Comparison of ENCODE assay signal across 8 cellular contexts in the genomic region with DNA sequence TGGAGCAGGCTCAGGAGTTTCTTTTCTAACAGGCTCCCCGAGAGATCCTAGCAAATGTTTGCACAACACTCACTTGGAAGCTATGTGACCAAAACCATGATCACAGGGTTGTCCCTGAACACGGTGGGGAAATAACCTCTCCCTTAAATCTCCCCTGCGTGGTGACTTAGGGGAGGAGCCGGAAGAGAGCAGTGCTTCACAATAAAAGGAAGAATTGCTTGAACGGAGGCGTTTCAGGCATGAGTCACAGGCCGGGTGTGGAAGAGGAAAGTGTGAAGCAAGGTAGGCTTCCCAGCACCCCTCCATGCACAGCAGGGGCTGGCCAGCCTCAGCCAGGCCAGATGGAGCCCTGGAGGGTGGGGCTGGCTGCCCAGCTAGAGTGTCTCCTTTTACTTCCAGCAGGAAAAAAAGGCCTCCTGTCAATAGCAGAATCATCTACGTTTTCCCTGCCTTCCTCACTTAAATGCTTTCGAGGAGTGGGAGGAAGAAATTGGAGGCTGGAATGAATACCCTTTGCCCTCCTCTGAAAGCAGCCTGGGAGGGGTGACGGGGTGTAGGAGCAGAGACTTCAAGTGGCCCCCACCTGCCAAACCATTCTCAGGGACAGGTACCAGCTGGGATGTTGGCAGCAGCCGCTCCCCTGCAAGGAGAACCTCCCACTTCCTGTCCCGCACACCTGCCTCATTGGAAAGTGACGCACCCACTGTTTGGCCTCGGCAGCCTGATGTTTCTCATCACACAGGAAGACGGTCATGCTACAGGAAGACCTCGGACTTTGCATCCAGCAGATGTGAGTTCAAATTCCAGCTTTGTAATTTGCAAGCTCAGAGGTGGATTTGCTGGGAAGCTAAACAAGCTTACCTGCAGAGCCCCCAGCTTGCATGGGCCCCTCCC. TPM values are rescaled to one million over a fixed set of nuclear protein-coding genes. Genes with fewer than 3 reads are reported as not detected.
DNase-seq lines count a peak whose midpoint lies in the region; ATAC-seq and TF ChIP-seq lines count a peak whose summit lies in the region.

No MANE protein-coding gene starts in this region.

- ATAC-seq in GM21737 (IDR thresholded peaks at IDR 0.05; ENCODE audit: unreplicated experiment), result peak; percentile 71
- peak; percentile 50 to 93 (median 86) for ATAC-seq in heart left ventricle

- H3K4me1 ChIP-seq in heart left ventricle (peaks cover 0 to 16% (median 0%) of the 10 kb centered on the region in 12 donors), skeletal muscle satellite cell (ENCODE audit: control insufficient read depth, insufficient read depth, low read length) (peaks cover 11% of the 10 kb centered on the region)

- no peak overlapping the region for H3K9ac ChIP-seq in skeletal muscle satellite cell (ENCODE audit: low read depth, low read length)

- peaks cover 3% of the 10 kb centered on the region for H3K9me3 Mint-ChIP-seq in activated naive CD4-positive, alpha-beta T cell treated with anti-CD3 and anti-CD28 coated beads, Interleukin-2, amount 10 ng/mL, durations not matched to agents 7 days and 5 days

- DNase-seq in DMS153 (lab: John Stamatoyannopoulos, UW), result peak; percentile 78
- DNase-seq in LHCN-M2 (ENCODE audit: low read depth), result peak; percentile 64
- DNase-seq in SHP77 (lab: John Stamatoyannopoulos, UW), result peak; percentile 80 to 92
- DNase-seq in activated naive CD4-positive, alpha-beta T cell treated with anti-CD3 and anti-CD28 coated beads, Interleukin-2, amount 10 ng/mL, durations not matched to agents 7 days and 5 days, result peak; percentile 87
- DNase-seq in heart left ventricle, result peak in 2 of 5 donors; percentile 48 to 66
- no peak for DNase-seq in middle frontal gyrus (ENCODE audit: extremely low spot score, low spot score)

- peaks cover 5% of the 10 kb centered on the region for H3K27me3 Mint-ChIP-seq in activated naive CD4-positive, alpha-beta T cell treated with anti-CD3 and anti-CD28 coated beads, Interleukin-2, amount 10 ng/mL, durations not matched to agents 7 days and 5 days

- H3K27me3 ChIP-seq in heart left ventricle, result no peaks in the 10 kb centered on the region
- H3K27me3 ChIP-seq in skeletal muscle satellite cell (ENCODE audit: control insufficient read depth, insufficient read depth, low read length), result peaks cover 17% of the 10 kb centered on the region

- H3K36me3 ChIP-seq in heart left ventricle, result no peaks in the 10 kb centered on the region
- no peaks in the 10 kb centered on the region for H3K36me3 ChIP-seq in skeletal muscle satellite cell (ENCODE audit: insufficient read depth, low read length)

- TF ChIP-seq POLR2A in heart left ventricle (IDR thresholded peaks at IDR 0.05), result no peak

- peak overlapping the region in 5 of 12 donors; percentile 34 to 73 (median 46) for H3K27ac ChIP-seq in heart left ventricle

- WGBS in heart left ventricle, 4 donors, result 37 to 45% (median 40%) methylated on average over 16 of the region's 16 CpGs

- peak overlapping the region; percentile 58 for H3K4me3 Mint-ChIP-seq in activated naive CD4-positive, alpha-beta T cell treated with anti-CD3 and anti-CD28 coated beads, Interleukin-2, amount 10 ng/mL, durations not matched to agents 7 days and 5 days

- H3K4me3 ChIP-seq in heart left ventricle, result peak overlapping the region in 1 of 12 donors; percentile 12
- no peak overlapping the region for H3K4me3 ChIP-seq in skeletal muscle satellite cell (ENCODE audit: low read length)

- H3K27ac Mint-ChIP-seq in activated naive CD4-positive, alpha-beta T cell treated with anti-CD3 and anti-CD28 coated beads, Interleukin-2, amount 10 ng/mL, durations not matched to agents 7 days and 5 days, result peak overlapping the region; percentile 99

- H3K4me2 ChIP-seq in skeletal muscle satellite cell (ENCODE audit: low read length), result peak overlapping the region; percentile 55

- peaks cover 51% of the 10 kb centered on the region for H3K4me1 Mint-ChIP-seq in activated naive CD4-positive, alpha-beta T cell treated with anti-CD3 and anti-CD28 coated beads, Interleukin-2, amount 10 ng/mL, durations not matched to agents 7 days and 5 days

- peaks cover 0 to 4% (median 0%) of the 10 kb centered on the region in 12 donors for H3K9me3 ChIP-seq in heart left ventricle
- H3K9me3 ChIP-seq in skeletal muscle satellite cell (replicated peaks; ENCODE audit: low read length), result no peaks in the 10 kb centered on the region

- intact Hi-C loops in heart left ventricle (cut with DNase I), result no loop called here

- CTCF ChIA-PET in activated naive CD4-positive, alpha-beta T cell treated with anti-CD3 and anti-CD28 coated beads, Interleukin-2, amount 10 ng/mL, durations not matched to agents 7 days and 5 days (lab: Charles Lee), result interaction anchor here (0.9 to 1.7 kb wide), 4 partner anchors 9 to 29 kb away, joined by 3 to 8 read pairs (median 4); no protein-coding TSS in a partner anchor

- TF ChIP-seq CTCF in heart left ventricle (IDR thresholded peaks at IDR 0.05), result no peak

- peaks cover 6% of the 10 kb centered on the region for H3K36me3 Mint-ChIP-seq in activated naive CD4-positive, alpha-beta T cell treated with anti-CD3 and anti-CD28 coated beads, Interleukin-2, amount 10 ng/mL, durations not matched to agents 7 days and 5 days

RNA-seq across cellular contexts. Expression of a gene that starts 30.1 kb away (rescaled TPM):
- total RNA-seq in LHCN-M2 (2014; rRNA removed) (78.0 and 86.3 TPM in 2 replicates), heart left ventricle (100 to 1,000 TPM; 116 to 248 (median 207) TPM)
- 49.6 TPM for polyA plus RNA-seq in LHCN-M2 (2012)
- 100 to 1,000 TPM in 1 of 2 donors, 10 to 100 TPM in 1; 99.4 to 150 TPM for polyA plus RNA-seq in heart left ventricle
- 77.8 and 85.4 TPM in 2 replicates for total RNA-seq in skeletal muscle satellite cell (2012; rRNA removed)
